In genomic region chr1:45302505-45303331, GRCh38 we compare ENCODE assay signal across 8 cellular contexts. TPM values are rescaled to one million over a fixed set of nuclear protein-coding genes. Genes with fewer than 3 reads are reported as not detected.
A peak's percentile ranks its signal among the peaks of the same experiment; 100 is the strongest.
DNase-seq lines count a peak whose midpoint lies in the region; ATAC-seq and TF ChIP-seq lines count a peak whose summit lies in the region.

No MANE protein-coding gene starts in this region.

- peak overlapping the region; percentile 87 for H3K27ac Mint-ChIP-seq in stimulated activated naive CD8-positive, alpha-beta T cell treated with anti-CD3 and anti-CD28 coated beads, Interleukin-15, Interleukin-2, amounts not matched to agents 100 ng/mL and 50 ng/mL, for 24 hours

- H3K9me3 ChIP-seq in mucosa of descending colon: no peaks in the 10 kb centered on the region

- intact Hi-C loops in mucosa of descending colon (cut with DNase I, micrococcal nuclease): loop anchor here in 1 of 2 donors (5.0 kb wide), 1 partner anchor 290 kb away; the partner anchor contains the start of genes HECTD3 and UROD

- H3K27ac ChIP-seq in caudate nucleus (ENCODE audit: low read depth, low read length): peak overlapping the region; percentile 50

- no peaks in the 10 kb centered on the region for H3K27me3 Mint-ChIP-seq in stimulated activated naive CD8-positive, alpha-beta T cell treated with anti-CD3 and anti-CD28 coated beads, Interleukin-15, Interleukin-2, amounts not matched to agents 100 ng/mL and 50 ng/mL, for 24 hours

- H3K36me3 ChIP-seq in mucosa of descending colon (ENCODE audit: low read depth): no peaks in the 10 kb centered on the region

- no peaks in the 10 kb centered on the region for H3K9me3 Mint-ChIP-seq in stimulated activated naive CD8-positive, alpha-beta T cell treated with anti-CD3 and anti-CD28 coated beads, Interleukin-15, Interleukin-2, amounts not matched to agents 100 ng/mL and 50 ng/mL, for 24 hours

- no peaks in the 10 kb centered on the region for H3K36me3 Mint-ChIP-seq in stimulated activated naive CD8-positive, alpha-beta T cell treated with anti-CD3 and anti-CD28 coated beads, Interleukin-15, Interleukin-2, amounts not matched to agents 100 ng/mL and 50 ng/mL, for 24 hours (ENCODE audit: low read depth)

- peaks cover 51% of the 10 kb centered on the region for H3K4me1 Mint-ChIP-seq in stimulated activated naive CD8-positive, alpha-beta T cell treated with anti-CD3 and anti-CD28 coated beads, Interleukin-15, Interleukin-2, amounts not matched to agents 100 ng/mL and 50 ng/mL, for 24 hours (ENCODE audit: low read depth)

- peak overlapping the region; percentile 91 for H3K4me3 Mint-ChIP-seq in stimulated activated naive CD8-positive, alpha-beta T cell treated with anti-CD3 and anti-CD28 coated beads, Interleukin-15, Interleukin-2, amounts not matched to agents 100 ng/mL and 50 ng/mL, for 24 hours

- peak overlapping the region; percentile 43 for H3K4me3 ChIP-seq in mucosa of descending colon

- H3K4me1 ChIP-seq in mucosa of descending colon (ENCODE audit: low read depth): peaks cover 11% of the 10 kb centered on the region

- ATAC-seq in stimulated activated naive CD8-positive, alpha-beta T cell treated with anti-CD3 and anti-CD28 coated beads, Interleukin-15, Interleukin-2, amounts not matched to agents 100 U/mL and 50 U/mL, for 24 hours: no peak
- ATAC-seq in mucosa of descending colon: no peak
- ATAC-seq in HG03457 (IDR thresholded peaks at IDR 0.05; ENCODE audit: unreplicated experiment): no peak
- no peak for ATAC-seq in GM18519 (IDR thresholded peaks at IDR 0.05; ENCODE audit: low FRiP score, unreplicated experiment)

- no peak for DNase-seq in stimulated activated naive CD8-positive, alpha-beta T cell treated with anti-CD3 and anti-CD28 coated beads, Interleukin-15, Interleukin-2, amounts not matched to agents 100 U/mL and 50 U/mL, for 24 hours
- DNase-seq in caudate nucleus (lab: John Stamatoyannopoulos, UW): no peak
- peak in 2 of 3 donors; percentile 15 to 40 for DNase-seq in mucosa of descending colon
- no peak for DNase-seq in SKM-1 (lab: John Stamatoyannopoulos, UW; ENCODE audit: unreplicated experiment)
- no peak for DNase-seq in medulla oblongata (ENCODE audit: extremely low spot score)

- no peak for TF ChIP-seq CTCF in mucosa of descending colon (IDR thresholded peaks at IDR 0.05)

RNA-seq across cellular contexts. Expression of gene HPDL, which starts 24.0 kb away (rescaled TPM):
- 1 to 10 TPM; 2.1 to 8.8 (median 7.4) TPM for total RNA-seq in mucosa of descending colon

RNA-seq across cellular contexts. Expression of gene TOE1, which starts 37.3 kb away (rescaled TPM):
- total RNA-seq in mucosa of descending colon: 10 to 100 TPM; 11.1 to 18.7 (median 12.9) TPM

RNA-seq across cellular contexts. Expression of gene MUTYH, which starts 37.5 kb away (rescaled TPM):
- 10 to 100 TPM; 30.0 to 43.1 (median 35.8) TPM for total RNA-seq in mucosa of descending colon

Comparison
In these comparisons a context has a peak if more than half of its experiments do, and no peak if none do; other contexts are left out.
1. DNase-seq: peak in mucosa of descending colon (2 of 3); none in stimulated activated naive CD8-positive, alpha-beta T cell treated with anti-CD3 and anti-CD28 coated beads, Interleukin-15, Interleukin-2, amounts not matched to agents 100 U/mL and 50 U/mL, for 24 hours (single experiment), caudate nucleus (0 of 61), SKM-1 (single experiment) and medulla oblongata (single experiment).